In the genomic region with DNA sequence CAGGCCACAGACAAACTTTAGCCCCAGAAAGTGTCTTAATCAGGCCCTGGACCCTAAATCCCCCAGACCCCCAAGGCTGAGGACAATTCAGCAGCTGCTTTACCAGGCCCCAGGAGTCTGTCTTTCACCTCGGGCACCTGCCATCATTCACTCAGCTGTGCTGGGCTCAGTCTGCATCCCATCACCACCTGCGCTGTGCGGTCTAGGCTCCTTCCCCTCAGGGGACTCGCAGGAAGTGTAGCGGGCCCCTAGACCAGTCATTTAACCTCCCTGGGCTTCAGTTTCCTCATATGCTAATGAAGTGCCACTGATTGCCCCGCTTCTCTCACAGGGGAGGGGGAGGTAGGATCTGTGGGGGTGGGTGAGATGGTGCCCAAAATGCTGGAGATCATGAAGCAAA, we compare ENCODE assay signal across 16 cellular contexts.
DNase-seq lines count a peak whose midpoint lies in the region; ATAC-seq and TF ChIP-seq lines count a peak whose summit lies in the region.
"Had no signal": no experiment of that assay in that cellular context is flagged by ENCODE, and none has a peak within 500 bp of the region (broad histone marks: within the 10 kb centered on the region; RNA-seq: fewer than 3 reads in every experiment).

No MANE protein-coding gene starts in this region.

- H3K27me3 ChIP-seq in GM06990 (replicated peaks; ENCODE audit: control insufficient read depth, insufficient read depth, low read length), result no peaks in the 10 kb centered on the region; the same call in 1 of the 2 replicates

- H3K27me3 Mint-ChIP-seq in activated naive CD8-positive, alpha-beta T cell treated with anti-CD3 and anti-CD28 coated beads for 36 hours, result no peaks in the 10 kb centered on the region
- H3K27me3 Mint-ChIP-seq: activated CD4-positive, alpha-beta T cell treated with anti-CD3 and anti-CD28 coated beads for 36 hours had no signal

- ATAC-seq in GM21423 (IDR thresholded peaks at IDR 0.05; ENCODE audit: unreplicated experiment) (peak; percentile 52), HG03432 (IDR thresholded peaks at IDR 0.05; ENCODE audit: unreplicated experiment) (peak; percentile 68), HG02678 (IDR thresholded peaks at IDR 0.05; ENCODE audit: unreplicated experiment) (no peak), HG03025 (IDR thresholded peaks at IDR 0.05; ENCODE audit: low FRiP score, unreplicated experiment) (no peak)
- ATAC-seq: activated CD4-positive, alpha-beta T cell treated with anti-CD3 and anti-CD28 coated beads for 36 hours; HCT116 had no signal

- no peak overlapping the region for H3K27ac Mint-ChIP-seq in activated naive CD8-positive, alpha-beta T cell treated with anti-CD3 and anti-CD28 coated beads for 36 hours
- H3K27ac Mint-ChIP-seq: activated CD4-positive, alpha-beta T cell treated with anti-CD3 and anti-CD28 coated beads for 36 hours; activated T-helper 1 cell treated with anti-CD3 and anti-CD28 coated beads, Interleukin-12 subunit alpha, Interleukin-12 subunit beta, Interleukin-2, Interleukin-4 antibody, amounts not matched to agents 30 ng/mL and 10 ng/mL and 1 ng/mL, durations not matched to agents 14 hours and 24 hours and 36 hours had no signal

- no peak for TF ChIP-seq CTCF in GM06990 (IDR thresholded peaks at IDR 0.05; ENCODE audit: insufficient read depth, low read length, poor library complexity, severe bottlenecking)

- no peaks in the 10 kb centered on the region for H3K9me3 Mint-ChIP-seq in activated naive CD8-positive, alpha-beta T cell treated with anti-CD3 and anti-CD28 coated beads for 36 hours
- H3K9me3 Mint-ChIP-seq: activated T-helper 1 cell treated with anti-CD3 and anti-CD28 coated beads, Interleukin-12 subunit alpha, Interleukin-12 subunit beta, Interleukin-2, Interleukin-4 antibody, amounts not matched to agents 30 ng/mL and 10 ng/mL and 1 ng/mL, durations not matched to agents 14 hours and 24 hours and 36 hours had no signal

- DNase-seq in GM06990 (ENCODE audit: extremely low read depth, insufficient read length) (peak; percentile 35), cerebellar cortex (ENCODE audit: low spot score) (no peak)
- DNase-seq in activated naive CD8-positive, alpha-beta T cell treated with anti-CD3 and anti-CD28 coated beads for 36 hours, result peak; percentile 26
- DNase-seq in stimulated activated CD4-positive, alpha-beta T cell treated with anti-CD3 and anti-CD28 coated beads, Interleukin-2, amount 100 ng/mL, for 24 hours, result no peak
- DNase-seq: activated CD4-positive, alpha-beta T cell treated with anti-CD3 and anti-CD28 coated beads for 36 hours; AML-193; effector CD4-positive, alpha-beta T cell; NCI-H1092 treated with DMSO at 0.1 percent for 48 hours; NCI-H345; PC-9 had no signal

- H3K4me3 Mint-ChIP-seq in activated naive CD8-positive, alpha-beta T cell treated with anti-CD3 and anti-CD28 coated beads for 36 hours, result no peak overlapping the region
- H3K4me3 Mint-ChIP-seq: activated CD4-positive, alpha-beta T cell treated with anti-CD3 and anti-CD28 coated beads for 36 hours; activated T-helper 1 cell treated with anti-CD3 and anti-CD28 coated beads, Interleukin-12 subunit alpha, Interleukin-12 subunit beta, Interleukin-2, Interleukin-4 antibody, amounts not matched to agents 30 ng/mL and 10 ng/mL and 1 ng/mL, durations not matched to agents 14 hours and 24 hours and 36 hours had no signal

- peaks cover 23% of the 10 kb centered on the region for H3K4me1 Mint-ChIP-seq in activated naive CD8-positive, alpha-beta T cell treated with anti-CD3 and anti-CD28 coated beads for 36 hours

- H3K36me3 Mint-ChIP-seq in activated naive CD8-positive, alpha-beta T cell treated with anti-CD3 and anti-CD28 coated beads for 36 hours, result no peaks in the 10 kb centered on the region

- no peak overlapping the region for H3K4me3 ChIP-seq in GM06990 (replicated peaks; ENCODE audit: low read depth, low read length)
- H3K4me3 ChIP-seq: PC-9 had no signal

- no peaks in the 10 kb centered on the region for H3K36me3 ChIP-seq in GM06990 (ENCODE audit: control insufficient read depth, insufficient read depth, low read length)

Comparison
In these comparisons a context has a peak if more than half of its experiments do, and no peak if none do; other contexts are left out.
1. DNase-seq: peak in GM06990 (single experiment) and activated naive CD8-positive, alpha-beta T cell treated with anti-CD3 and anti-CD28 coated beads for 36 hours (single experiment); none in cerebellar cortex (single experiment) and stimulated activated CD4-positive, alpha-beta T cell treated with anti-CD3 and anti-CD28 coated beads, Interleukin-2, amount 100 ng/mL, for 24 hours (0 of 2).
2. ATAC-seq: peak in GM21423 (single experiment) and HG03432 (single experiment); none in HG02678 (single experiment) and HG03025 (single experiment).